19 cellular contexts compared by ENCODE assay signal in genomic region chr3:81732642-81733041, GRCh38.
"Had no signal": no experiment of that assay in that cellular context is flagged by ENCODE, and none has a peak within 500 bp of the region (broad histone marks: within the 10 kb centered on the region; RNA-seq: fewer than 3 reads in every experiment).

No MANE protein-coding gene starts in this region.

- H3K4me3 Mint-ChIP-seq: dendritic cell treated with granulocyte-macrophage colony-stimulating factor and Interleukin-4, amounts not matched to agents 40 ng/mL and 50 ng/mL, for 4 days; effector memory CD8-positive, alpha-beta T cell; immature natural killer cell; memory B cell; naive thymus-derived CD4-positive, alpha-beta T cell; stimulated activated effector memory CD8-positive, alpha-beta T cell treated with anti-CD3 and anti-CD28 coated beads, Interleukin-12 subunit alpha, Interleukin-12 subunit beta, amount 100 ng/mL, for 72 hours; stimulated activated naive CD8-positive, alpha-beta T cell treated with anti-CD3 and anti-CD28 coated beads, Interleukin-15, amount 100 ng/mL, for 72 hours had no signal

- H3K4me1 Mint-ChIP-seq: stimulated activated naive CD8-positive, alpha-beta T cell treated with anti-CD3 and anti-CD28 coated beads, Interleukin-15, amount 100 ng/mL, for 72 hours had no signal

- H3K4me1 ChIP-seq: lower lobe of right lung, testis, upper lobe of right lung had no signal

- DNase-seq: effector memory CD8-positive, alpha-beta T cell; esophagus squamous epithelium; foreskin fibroblast; immature natural killer cell; left ventricle myocardium inferior; lower lobe of right lung; naive thymus-derived CD4-positive, alpha-beta T cell; ovary; right cardiac atrium; stimulated activated CD4-positive, alpha-beta T cell treated with anti-CD3 and anti-CD28 coated beads, Interleukin-4, amount 100 ng/mL, for 1 hour; stimulated activated CD8-positive, alpha-beta memory T cell treated with anti-CD3 and anti-CD28 coated beads, Interleukin-4, amount 100 ng/mL, for 48 hours; stimulated activated naive CD8-positive, alpha-beta T cell treated with anti-CD3 and anti-CD28 coated beads, Interleukin-15, amount 100 ng/mL, for 72 hours; testis; upper lobe of right lung had no signal

- H3K9me3 Mint-ChIP-seq: effector memory CD8-positive, alpha-beta T cell; immature natural killer cell; memory B cell; stimulated activated effector memory CD8-positive, alpha-beta T cell treated with anti-CD3 and anti-CD28 coated beads, Interleukin-12 subunit alpha, Interleukin-12 subunit beta, amount 100 ng/mL, for 72 hours; stimulated activated naive CD8-positive, alpha-beta T cell treated with anti-CD3 and anti-CD28 coated beads, Interleukin-15, amount 100 ng/mL, for 72 hours had no signal

- H3K27ac ChIP-seq: esophagus squamous epithelium, left ventricle myocardium inferior, lower lobe of right lung, ovary, testis, tibial nerve, upper lobe of right lung, vagina had no signal

- H3K27me3 Mint-ChIP-seq: dendritic cell treated with granulocyte-macrophage colony-stimulating factor and Interleukin-4, amounts not matched to agents 40 ng/mL and 50 ng/mL, for 4 days; effector memory CD8-positive, alpha-beta T cell; memory B cell; naive thymus-derived CD4-positive, alpha-beta T cell; stimulated activated naive CD8-positive, alpha-beta T cell treated with anti-CD3 and anti-CD28 coated beads, Interleukin-15, amount 100 ng/mL, for 72 hours had no signal

- ATAC-seq: effector memory CD8-positive, alpha-beta T cell; lower lobe of right lung; naive thymus-derived CD4-positive, alpha-beta T cell; right cardiac atrium; stimulated activated effector memory CD8-positive, alpha-beta T cell treated with anti-CD3 and anti-CD28 coated beads, Interleukin-12 subunit alpha, Interleukin-12 subunit beta, amount 100 ng/mL, for 72 hours; stimulated activated naive CD8-positive, alpha-beta T cell treated with anti-CD3 and anti-CD28 coated beads, Interleukin-15, amount 100 ng/mL, for 72 hours; upper lobe of right lung had no signal

- H3K27ac Mint-ChIP-seq: dendritic cell treated with granulocyte-macrophage colony-stimulating factor and Interleukin-4, amounts not matched to agents 40 ng/mL and 50 ng/mL, for 4 days; memory B cell; naive thymus-derived CD4-positive, alpha-beta T cell; stimulated activated effector memory CD8-positive, alpha-beta T cell treated with anti-CD3 and anti-CD28 coated beads, Interleukin-12 subunit alpha, Interleukin-12 subunit beta, amount 100 ng/mL, for 72 hours; stimulated activated naive CD8-positive, alpha-beta T cell treated with anti-CD3 and anti-CD28 coated beads, Interleukin-15, amount 100 ng/mL, for 72 hours had no signal

- H3K27me3 ChIP-seq: esophagus squamous epithelium, ovary, testis, tibial nerve, upper lobe of right lung, vagina had no signal

- H3K9me3 ChIP-seq: esophagus squamous epithelium, left ventricle myocardium inferior, lower lobe of right lung, ovary, testis, tibial nerve, upper lobe of right lung, vagina had no signal

- H3K36me3 ChIP-seq: esophagus squamous epithelium, left ventricle myocardium inferior, lower lobe of right lung, ovary, tibial nerve, upper lobe of right lung, vagina had no signal

- H3K4me3 ChIP-seq: esophagus squamous epithelium, left ventricle myocardium inferior, lower lobe of right lung, ovary, testis, tibial nerve, upper lobe of right lung, vagina had no signal
